In genomic region chr14:43793579-43793978, GRCh38 we compare ENCODE assay signal across 28 cellular contexts.
"Had no signal": no experiment of that assay in that cellular context is flagged by ENCODE, and none has a peak within 500 bp of the region (broad histone marks: within the 10 kb centered on the region; RNA-seq: fewer than 3 reads in every experiment).

No MANE protein-coding gene starts in this region.

- H3K79me2 ChIP-seq: hepatocyte had no signal

- DNase-seq: heart right ventricle; islet precursor cell; left ventricle myocardium superior; lower lobe of right lung; mammary epithelial cell; mesenchymal stem cell; naive thymus-derived CD8-positive, alpha-beta T cell; occipital lobe; ovary; right cardiac atrium; sigmoid colon; small intestine; stimulated activated CD4-positive, alpha-beta T cell treated with anti-CD3 and anti-CD28 coated beads, Interleukin-1b, Interleukin-23, amount 100 ng/mL, for 48 hours; stimulated activated CD4-positive, alpha-beta T cell treated with anti-CD3 and anti-CD28 coated beads, Interleukin-2, amount 100 ng/mL, for 48 hours; stimulated activated CD4-positive, alpha-beta T cell treated with anti-CD3 and anti-CD28 coated beads, Interleukin-4, amount 100 ng/mL, for 4 hours; stimulated activated CD8-positive, alpha-beta memory T cell treated with anti-CD3 and anti-CD28 coated beads, Interleukin-4, amount 100 ng/mL, for 48 hours; stimulated activated naive CD4-positive, alpha-beta T cell treated with Interleukin-2 at 50 U/mL for 16 hours; stimulated activated naive CD8-positive, alpha-beta T cell treated with anti-CD3 and anti-CD28 coated beads, Interleukin-15, amount 100 ng/mL, for 72 hours; substantia nigra; uterus had no signal

- H3K36me3 ChIP-seq: heart right ventricle, lower lobe of right lung, neutrophil, ovary, sigmoid colon, tibial nerve, uterus had no signal

- H3K36me3 Mint-ChIP-seq: naive thymus-derived CD8-positive, alpha-beta T cell; stimulated activated memory B cell treated with anti-CD40 and anti-IgM and Interleukin-4, amounts not matched to agents 10 μg/mL and 1 μg/mL and 100 μg/mL, for 72 hours; type B pancreatic cell had no signal

- H2AFZ ChIP-seq: hepatocyte had no signal

- H3K9me3 ChIP-seq: lower lobe of right lung, neutrophil, ovary, sigmoid colon, tibial nerve, uterus had no signal

- H3K4me2 ChIP-seq: hepatocyte had no signal

- ATAC-seq: heart right ventricle; left ventricle myocardium superior; lower lobe of right lung; naive thymus-derived CD8-positive, alpha-beta T cell; right cardiac atrium; stimulated activated memory B cell treated with anti-CD40 and anti-IgM and Interleukin-4, amounts not matched to agents 10 μg/mL and 1 μg/mL and 100 μg/mL, for 72 hours; stimulated activated naive CD8-positive, alpha-beta T cell treated with anti-CD3 and anti-CD28 coated beads, Interleukin-15, amount 100 ng/mL, for 72 hours had no signal

- H3K4me1 Mint-ChIP-seq: naive thymus-derived CD8-positive, alpha-beta T cell; nephron; stimulated activated memory B cell treated with anti-CD40 and anti-IgM and Interleukin-4, amounts not matched to agents 10 μg/mL and 1 μg/mL and 100 μg/mL, for 72 hours; stimulated activated naive CD8-positive, alpha-beta T cell treated with anti-CD3 and anti-CD28 coated beads, Interleukin-15, amount 100 ng/mL, for 72 hours had no signal

- H3K27me3 ChIP-seq: heart right ventricle, hepatocyte, neutrophil, ovary, sigmoid colon, tibial nerve, uterus had no signal

- H3K4me3 ChIP-seq: heart right ventricle, hepatocyte, lower lobe of right lung, ovary, sigmoid colon, tibial nerve, uterus had no signal

- H3K27ac Mint-ChIP-seq: naive thymus-derived CD8-positive, alpha-beta T cell; nephron; progenitor cell of endocrine pancreas; stimulated activated memory B cell treated with anti-CD40 and anti-IgM and Interleukin-4, amounts not matched to agents 10 μg/mL and 1 μg/mL and 100 μg/mL, for 72 hours; stimulated activated naive CD8-positive, alpha-beta T cell treated with anti-CD3 and anti-CD28 coated beads, Interleukin-15, amount 100 ng/mL, for 72 hours; type B pancreatic cell had no signal

- H3K27ac ChIP-seq: heart right ventricle, hepatocyte, lower lobe of right lung, neutrophil, ovary, sigmoid colon, tibial nerve, uterus had no signal

- H3K27me3 Mint-ChIP-seq: naive thymus-derived CD8-positive, alpha-beta T cell; progenitor cell of endocrine pancreas; stimulated activated memory B cell treated with anti-CD40 and anti-IgM and Interleukin-4, amounts not matched to agents 10 μg/mL and 1 μg/mL and 100 μg/mL, for 72 hours; stimulated activated naive CD8-positive, alpha-beta T cell treated with anti-CD3 and anti-CD28 coated beads, Interleukin-15, amount 100 ng/mL, for 72 hours; type B pancreatic cell had no signal

- H3K4me3 Mint-ChIP-seq: naive thymus-derived CD8-positive, alpha-beta T cell; nephron; neural crest cell; stimulated activated memory B cell treated with anti-CD40 and anti-IgM and Interleukin-4, amounts not matched to agents 10 μg/mL and 1 μg/mL and 100 μg/mL, for 72 hours; stimulated activated naive CD8-positive, alpha-beta T cell treated with anti-CD3 and anti-CD28 coated beads, Interleukin-15, amount 100 ng/mL, for 72 hours; type B pancreatic cell had no signal

- H3K9me3 Mint-ChIP-seq: nephron; neural crest cell; stimulated activated memory B cell treated with anti-CD40 and anti-IgM and Interleukin-4, amounts not matched to agents 10 μg/mL and 1 μg/mL and 100 μg/mL, for 72 hours; type B pancreatic cell had no signal

- H3K4me1 ChIP-seq: heart right ventricle, lower lobe of right lung, tibial nerve, uterus had no signal
